ENCODE assay signal across 38 cellular contexts in genomic region chr9:81971727-81972126, GRCh38. TPM values are rescaled to one million over a fixed set of nuclear protein-coding genes. Genes with fewer than 3 reads are reported as not detected.
"Had no signal": no experiment of that assay in that cellular context is flagged by ENCODE, and none has a peak within 500 bp of the region (broad histone marks: within the 10 kb centered on the region; RNA-seq: fewer than 3 reads in every experiment).

No MANE protein-coding gene starts in this region.

- DNase-seq: activated B cell treated with CpG ODN at 0.5 μM for 24 hours; activated CD4-positive, alpha-beta memory T cell treated with anti-CD3 and anti-CD28 coated beads for 36 hours; activated CD4-positive, alpha-beta T cell treated with anti-CD3 and anti-CD28 coated beads for 4 hours; activated CD4-positive, alpha-beta T cell treated with anti-CD3 and anti-CD28 coated beads, Interleukin-2, amount 10 ng/mL, durations not matched to agents 24 days and 14 days; activated CD4-positive, alpha-beta T cell treated with anti-CD3 and anti-CD28 coated beads, Interleukin-2, amount 50 U/mL, for 1 hour; activated CD4-positive, alpha-beta T cell treated with anti-CD3 and anti-CD28 coated beads, Interleukin-2, amount 50 U/mL, for 4 hours; activated CD4-positive, CD25-positive, alpha-beta regulatory T cell treated with anti-CD3 and anti-CD28 coated beads, Interleukin-2, amount 50 U/mL, for 72 hours; activated CD8-positive, alpha-beta memory T cell treated with anti-CD3 and anti-CD28 coated beads, Interleukin-2, amount 50 U/mL, for 4 hours; activated effector memory CD4-positive, alpha-beta T cell treated with anti-CD3 and anti-CD28 coated beads, Interleukin-2, amount 50 U/mL, for 16 hours; activated gamma-delta T cell treated with Interleukin-2 at 50 U/mL for 16 hours; activated naive CD4-positive, alpha-beta T cell; activated naive CD4-positive, alpha-beta T cell treated with anti-CD3 and anti-CD28 coated beads for 36 hours; activated naive CD4-positive, alpha-beta T cell treated with anti-CD3 and anti-CD28 coated beads, Interleukin-2, amount 50 U/mL, for 16 hours; activated naive CD8-positive, alpha-beta T cell treated with anti-CD3 and anti-CD28 coated beads for 36 hours; activated T-cell treated with anti-CD3 and anti-CD28 coated beads for 4 hours; activated T-cell treated with anti-CD3 and anti-CD28 coated beads, Interleukin-2, amount 50 U/mL, for 1 hour; activated T-cell treated with anti-CD3 and anti-CD28 coated beads, Interleukin-2, amount 50 U/mL, for 4 hours; activated T-cell treated with anti-CD3 and anti-CD28 coated beads, Interleukin-2, amount 50 U/mL, for 72 hours; amniotic stem cell; aorta; body of pancreas; brain microvascular endothelial cell; central memory CD4-positive, alpha-beta T cell; SW 1271; T-helper 1 cell; T-helper 2 cell; T-helper 9 cell had no signal

- H3K4me3 ChIP-seq: adrenal gland, body of pancreas, breast epithelium had no signal

- H3K27me3 Mint-ChIP-seq: activated B cell treated with CpG ODN at 0.5 μM for 24 hours; activated CD4-positive, alpha-beta memory T cell treated with anti-CD3 and anti-CD28 coated beads for 36 hours; activated CD4-positive, alpha-beta T cell treated with anti-CD3 and anti-CD28 coated beads, Interleukin-2, amount 10 ng/mL, durations not matched to agents 24 days and 14 days; activated naive CD8-positive, alpha-beta T cell treated with anti-CD3 and anti-CD28 coated beads for 36 hours had no signal

- ATAC-seq: activated naive CD4-positive, alpha-beta T cell treated with anti-CD3 and anti-CD28 coated beads, Interleukin-2, amount 50 U/mL, for 72 hours; activated T-cell treated with anti-CD3 and anti-CD28 coated beads, Interleukin-2, amount 50 U/mL, for 4 hours; activated T-cell treated with anti-CD3 and anti-CD28 coated beads, Interleukin-2, amount 50 U/mL, for 72 hours; activated T-helper 17 cell treated with anti-CD3 and anti-CD28 coated beads, Interleukin-2, amount 50 U/mL, for 72 hours; body of pancreas had no signal

- H3K9me3 ChIP-seq: adrenal gland, body of pancreas, breast epithelium had no signal

- H3K36me3 Mint-ChIP-seq: activated CD4-positive, alpha-beta memory T cell treated with anti-CD3 and anti-CD28 coated beads for 36 hours; activated naive CD4-positive, alpha-beta T cell treated with anti-CD3 and anti-CD28 coated beads, Interleukin-2, amount 50 U/mL, for 72 hours; activated naive CD8-positive, alpha-beta T cell treated with anti-CD3 and anti-CD28 coated beads for 36 hours had no signal

- H3K27me3 ChIP-seq: adrenal gland, body of pancreas, brain microvascular endothelial cell, breast epithelium had no signal

- H3K4me3 Mint-ChIP-seq: activated B cell treated with CpG ODN at 0.5 μM for 24 hours; activated CD4-positive, alpha-beta memory T cell treated with anti-CD3 and anti-CD28 coated beads for 36 hours; activated CD4-positive, alpha-beta T cell treated with anti-CD3 and anti-CD28 coated beads, Interleukin-2, amount 10 ng/mL, durations not matched to agents 24 days and 14 days; activated naive CD4-positive, alpha-beta T cell treated with anti-CD3 and anti-CD28 coated beads for 36 hours; activated naive CD8-positive, alpha-beta T cell treated with anti-CD3 and anti-CD28 coated beads for 36 hours; activated T-cell treated with anti-CD3 and anti-CD28 coated beads, Interleukin-2, amount 50 U/mL, for 4 hours; activated T-cell treated with anti-CD3 and anti-CD28 coated beads, Interleukin-2, amount 50 U/mL, for 72 hours; activated T-helper 1 cell treated with anti-CD3 and anti-CD28 coated beads, Interleukin-12 subunit alpha, Interleukin-12 subunit beta, Interleukin-2, Interleukin-4 antibody, amounts not matched to agents 30 ng/mL and 10 ng/mL and 1 ng/mL, durations not matched to agents 14 hours and 24 hours and 36 hours; activated T-helper 17 cell treated with anti-CD3 and anti-CD28 coated beads, Interleukin-2, amount 50 U/mL, for 72 hours; T-helper 1 cell treated with Interleukin-12 subunit alpha and Interleukin-12 subunit beta and Interleukin-4 antibody, amounts not matched to agents 30 μg/mL and 1 μg/mL, for 36 hours; T-helper 2 cell treated with Interferon-gamma antibody and Interleukin-4, amounts not matched to agents 5 μg/mL and 100 μg/mL, for 36 hours had no signal

- H3K4me1 Mint-ChIP-seq: activated B cell treated with CpG ODN at 0.5 μM for 24 hours; activated CD4-positive, alpha-beta T cell treated with anti-CD3 and anti-CD28 coated beads, Interleukin-2, amount 10 ng/mL, durations not matched to agents 24 days and 14 days; activated naive CD8-positive, alpha-beta T cell treated with anti-CD3 and anti-CD28 coated beads for 36 hours; activated T-helper 17 cell treated with anti-CD3 and anti-CD28 coated beads, Interleukin-2, amount 50 U/mL, for 72 hours had no signal

- H3K36me3 ChIP-seq: adrenal gland, brain microvascular endothelial cell, breast epithelium had no signal

- H3K27ac ChIP-seq: adrenal gland, body of pancreas, brain microvascular endothelial cell, breast epithelium had no signal

- H3K27ac Mint-ChIP-seq: activated B cell treated with CpG ODN at 0.5 μM for 24 hours; activated CD4-positive, alpha-beta memory T cell treated with anti-CD3 and anti-CD28 coated beads for 36 hours; activated CD4-positive, alpha-beta T cell treated with anti-CD3 and anti-CD28 coated beads, Interleukin-2, amount 10 ng/mL, durations not matched to agents 24 days and 14 days; activated naive CD4-positive, alpha-beta T cell treated with anti-CD3 and anti-CD28 coated beads for 36 hours; activated naive CD4-positive, alpha-beta T cell treated with anti-CD3 and anti-CD28 coated beads, Interleukin-2, amount 50 U/mL, for 72 hours; activated naive CD8-positive, alpha-beta T cell treated with anti-CD3 and anti-CD28 coated beads for 36 hours; activated T-cell treated with anti-CD3 and anti-CD28 coated beads, Interleukin-2, amount 50 U/mL, for 72 hours; activated T-helper 1 cell treated with anti-CD3 and anti-CD28 coated beads, Interleukin-12 subunit alpha, Interleukin-12 subunit beta, Interleukin-2, Interleukin-4 antibody, amounts not matched to agents 30 ng/mL and 10 ng/mL and 1 ng/mL, durations not matched to agents 14 hours and 24 hours and 36 hours; activated T-helper 17 cell treated with anti-CD3 and anti-CD28 coated beads, Interleukin-2, amount 50 U/mL, for 72 hours; T-helper 1 cell treated with Interleukin-12 subunit alpha and Interleukin-12 subunit beta and Interleukin-4 antibody, amounts not matched to agents 30 μg/mL and 1 μg/mL, for 36 hours; T-helper 2 cell treated with Interferon-gamma antibody and Interleukin-4, amounts not matched to agents 5 μg/mL and 100 μg/mL, for 36 hours had no signal

RNA-seq across cellular contexts. Expression of gene SPATA31D1, which starts 16.8 kb away (rescaled TPM):
- total RNA-seq: activated B cell treated with CpG ODN at 0.5 μM for 24 hours; activated CD4-positive, alpha-beta memory T cell treated with anti-CD3 and anti-CD28 coated beads for 36 hours; activated CD4-positive, alpha-beta T cell treated with anti-CD3 and anti-CD28 coated beads, Interleukin-2, amount 10 ng/mL, durations not matched to agents 24 days and 14 days; activated CD8-positive, alpha-beta memory T cell treated with anti-CD3 and anti-CD28 coated beads for 36 hours; activated naive CD4-positive, alpha-beta T cell treated with anti-CD3 and anti-CD28 coated beads for 36 hours; activated naive CD4-positive, alpha-beta T cell treated with anti-CD3 and anti-CD28 coated beads, Interleukin-2, amount 50 U/mL, for 72 hours; activated naive CD8-positive, alpha-beta T cell treated with anti-CD3 and anti-CD28 coated beads for 36 hours; activated T-cell treated with anti-CD3 and anti-CD28 coated beads, Interleukin-2, amount 50 U/mL, for 4 hours; activated T-cell treated with anti-CD3 and anti-CD28 coated beads, Interleukin-2, amount 50 U/mL, for 72 hours; activated T-helper 1 cell treated with anti-CD3 and anti-CD28 coated beads, Interleukin-12 subunit alpha, Interleukin-12 subunit beta, Interleukin-2, Interleukin-4 antibody, amounts not matched to agents 30 ng/mL and 10 ng/mL and 1 ng/mL, durations not matched to agents 14 hours and 24 hours and 36 hours; activated T-helper 17 cell treated with anti-CD3 and anti-CD28 coated beads, Interleukin-2, amount 50 U/mL, for 72 hours; adrenal gland; aorta; astrocyte; body of pancreas; breast epithelium; cardiac septum; cerebellum had no signal

RNA-seq across cellular contexts. Expression of gene SPATA31D3, which starts 28.4 kb away (rescaled TPM):
- total RNA-seq: activated B cell treated with CpG ODN at 0.5 μM for 24 hours; activated CD4-positive, alpha-beta memory T cell treated with anti-CD3 and anti-CD28 coated beads for 36 hours; activated CD4-positive, alpha-beta T cell treated with anti-CD3 and anti-CD28 coated beads, Interleukin-2, amount 10 ng/mL, durations not matched to agents 24 days and 14 days; activated CD8-positive, alpha-beta memory T cell treated with anti-CD3 and anti-CD28 coated beads for 36 hours; activated naive CD4-positive, alpha-beta T cell treated with anti-CD3 and anti-CD28 coated beads for 36 hours; activated naive CD4-positive, alpha-beta T cell treated with anti-CD3 and anti-CD28 coated beads, Interleukin-2, amount 50 U/mL, for 72 hours; activated naive CD8-positive, alpha-beta T cell treated with anti-CD3 and anti-CD28 coated beads for 36 hours; activated T-cell treated with anti-CD3 and anti-CD28 coated beads, Interleukin-2, amount 50 U/mL, for 4 hours; activated T-cell treated with anti-CD3 and anti-CD28 coated beads, Interleukin-2, amount 50 U/mL, for 72 hours; activated T-helper 1 cell treated with anti-CD3 and anti-CD28 coated beads, Interleukin-12 subunit alpha, Interleukin-12 subunit beta, Interleukin-2, Interleukin-4 antibody, amounts not matched to agents 30 ng/mL and 10 ng/mL and 1 ng/mL, durations not matched to agents 14 hours and 24 hours and 36 hours; activated T-helper 17 cell treated with anti-CD3 and anti-CD28 coated beads, Interleukin-2, amount 50 U/mL, for 72 hours; adrenal gland; aorta; astrocyte; body of pancreas; breast epithelium; cardiac septum; cerebellum had no signal

RNA-seq across cellular contexts. Expression of gene SPATA31D4, which starts 43.5 kb away (rescaled TPM):
- total RNA-seq: activated B cell treated with CpG ODN at 0.5 μM for 24 hours; activated CD4-positive, alpha-beta memory T cell treated with anti-CD3 and anti-CD28 coated beads for 36 hours; activated CD4-positive, alpha-beta T cell treated with anti-CD3 and anti-CD28 coated beads, Interleukin-2, amount 10 ng/mL, durations not matched to agents 24 days and 14 days; activated CD8-positive, alpha-beta memory T cell treated with anti-CD3 and anti-CD28 coated beads for 36 hours; activated naive CD4-positive, alpha-beta T cell treated with anti-CD3 and anti-CD28 coated beads for 36 hours; activated naive CD4-positive, alpha-beta T cell treated with anti-CD3 and anti-CD28 coated beads, Interleukin-2, amount 50 U/mL, for 72 hours; activated naive CD8-positive, alpha-beta T cell treated with anti-CD3 and anti-CD28 coated beads for 36 hours; activated T-cell treated with anti-CD3 and anti-CD28 coated beads, Interleukin-2, amount 50 U/mL, for 4 hours; activated T-cell treated with anti-CD3 and anti-CD28 coated beads, Interleukin-2, amount 50 U/mL, for 72 hours; activated T-helper 1 cell treated with anti-CD3 and anti-CD28 coated beads, Interleukin-12 subunit alpha, Interleukin-12 subunit beta, Interleukin-2, Interleukin-4 antibody, amounts not matched to agents 30 ng/mL and 10 ng/mL and 1 ng/mL, durations not matched to agents 14 hours and 24 hours and 36 hours; activated T-helper 17 cell treated with anti-CD3 and anti-CD28 coated beads, Interleukin-2, amount 50 U/mL, for 72 hours; adrenal gland; aorta; astrocyte; body of pancreas; breast epithelium; cardiac septum; cerebellum had no signal
